Comparison of ENCODE assay signal across 8 cellular contexts in the genomic region with DNA sequence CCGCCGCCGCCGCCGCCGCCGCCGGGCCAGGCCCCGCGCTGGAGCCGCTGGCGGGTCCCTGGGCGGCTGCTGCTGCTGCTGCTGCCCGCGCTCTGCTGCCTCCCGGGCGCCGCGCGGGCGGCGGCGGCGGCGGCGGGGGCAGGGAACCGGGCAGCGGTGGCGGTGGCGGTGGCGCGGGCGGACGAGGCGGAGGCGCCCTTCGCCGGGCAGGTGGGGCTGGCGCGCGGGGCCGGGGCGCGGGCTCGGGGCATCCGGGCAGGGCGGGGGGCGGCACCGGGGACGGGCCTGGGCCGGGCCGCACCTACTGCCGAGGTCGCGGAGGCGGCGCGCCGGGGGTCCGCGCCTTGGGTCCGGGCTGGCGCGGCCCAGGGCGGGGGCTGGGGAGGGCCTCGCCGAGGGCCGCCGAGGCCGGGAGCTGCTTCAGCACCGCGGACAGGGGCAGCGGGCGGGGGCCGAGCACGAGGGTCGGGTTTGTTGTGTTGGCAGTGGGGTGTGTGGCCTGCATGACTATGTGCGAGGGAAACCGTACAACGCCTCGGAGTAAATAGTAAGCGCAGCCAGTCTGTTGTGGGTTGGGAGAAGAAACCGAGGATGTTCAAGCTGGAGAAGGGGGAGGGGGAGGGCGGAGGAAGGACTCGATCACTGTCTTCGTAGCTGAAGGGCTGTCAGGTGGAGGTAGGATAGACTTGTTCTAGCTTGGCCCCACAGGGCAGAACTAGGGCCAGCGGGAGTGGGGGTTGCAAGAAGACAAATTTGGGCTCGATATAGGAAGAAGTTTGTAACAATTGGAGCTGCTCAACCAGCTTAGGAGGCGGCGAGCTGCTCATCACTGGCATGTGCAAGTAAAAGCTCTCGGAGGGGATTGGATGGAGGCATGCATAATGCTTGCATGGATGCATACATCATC. TPM values are rescaled to one million over a fixed set of nuclear protein-coding genes. Genes with fewer than 3 reads are reported as not detected.
A peak's percentile ranks its signal among the peaks of the same experiment; 100 is the strongest.
DNase-seq lines count a peak whose midpoint lies in the region; ATAC-seq and TF ChIP-seq lines count a peak whose summit lies in the region.

No MANE protein-coding gene starts in this region.

- ATAC-seq in lower lobe of right lung (peak; percentile 88 to 93), GM18502 (IDR thresholded peaks at IDR 0.05; ENCODE audit: poor library complexity, unreplicated experiment) (no peak), HG03565 (IDR thresholded peaks at IDR 0.05; ENCODE audit: unreplicated experiment) (no peak)

- intact Hi-C loops in activated CD4-positive, alpha-beta T cell treated with anti-CD3 and anti-CD28 coated beads, Interleukin-2, amount 10 ng/mL, durations not matched to agents 24 days and 14 days (cut with micrococcal nuclease): no loop called here
- intact Hi-C loops in colonic mucosa (cut with DNase I): no loop called here
- intact Hi-C loops in lower lobe of right lung (cut with DNase I): no loop called here

- no peak overlapping the region for H3K9ac ChIP-seq in colonic mucosa (ENCODE audit: low read depth in 2 of 2, low read length in 2 of 2)

- peaks cover 11% of the 10 kb centered on the region for H3K4me1 Mint-ChIP-seq in activated CD4-positive, alpha-beta T cell treated with anti-CD3 and anti-CD28 coated beads, Interleukin-2, amount 10 ng/mL, durations not matched to agents 24 days and 14 days

- H3K27me3 ChIP-seq in colonic mucosa (no peaks in the 10 kb centered on the region), lower lobe of right lung (ENCODE audit: low read depth) (no peaks in the 10 kb centered on the region)

- H3K36me3 ChIP-seq in colonic mucosa (no peaks in the 10 kb centered on the region), lower lobe of right lung (no peaks in the 10 kb centered on the region)

- H3K27ac Mint-ChIP-seq in activated CD4-positive, alpha-beta T cell treated with anti-CD3 and anti-CD28 coated beads, Interleukin-2, amount 10 ng/mL, durations not matched to agents 24 days and 14 days: no peak overlapping the region

- H3K4me3 Mint-ChIP-seq in activated CD4-positive, alpha-beta T cell treated with anti-CD3 and anti-CD28 coated beads, Interleukin-2, amount 10 ng/mL, durations not matched to agents 24 days and 14 days: peak overlapping the region; percentile 69

- no peak for TF ChIP-seq CTCF in colonic mucosa (IDR thresholded peaks at IDR 0.05)
- TF ChIP-seq CTCF in lower lobe of right lung (IDR thresholded peaks at IDR 0.05): no peak

- H3K9me3 ChIP-seq in colonic mucosa: no peaks in the 10 kb centered on the region
- no peaks in the 10 kb centered on the region for H3K9me3 ChIP-seq in lower lobe of right lung

- H3K27me3 Mint-ChIP-seq in activated CD4-positive, alpha-beta T cell treated with anti-CD3 and anti-CD28 coated beads, Interleukin-2, amount 10 ng/mL, durations not matched to agents 24 days and 14 days: peaks cover 47% of the 10 kb centered on the region

- H3K27ac ChIP-seq in colonic mucosa: no peak overlapping the region
- H3K27ac ChIP-seq in lower lobe of right lung: no peak overlapping the region

- H3K4me1 ChIP-seq in colonic mucosa (no peaks in the 10 kb centered on the region), lower lobe of right lung (peaks cover 8% of the 10 kb centered on the region)

- DNase-seq in COLO668 (lab: John Stamatoyannopoulos, UW; ENCODE audit: unreplicated experiment) (peak; percentile 61), M059J (ENCODE audit: low read depth) (peak; percentile 61), colonic mucosa (peak; percentile 38), lower lobe of right lung (peak; percentile 58)
- peak; percentile 88 for DNase-seq in activated CD4-positive, alpha-beta T cell treated with anti-CD3 and anti-CD28 coated beads, Interleukin-2, amount 10 ng/mL, durations not matched to agents 24 days and 14 days
- peak; percentile 10 for DNase-seq in stimulated activated CD8-positive, alpha-beta memory T cell treated with anti-CD3 and anti-CD28 coated beads, Interleukin-15, amount 100 ng/mL, for 1 hour (ENCODE audit: low read depth)

- no peaks in the 10 kb centered on the region for H3K9me3 Mint-ChIP-seq in activated CD4-positive, alpha-beta T cell treated with anti-CD3 and anti-CD28 coated beads, Interleukin-2, amount 10 ng/mL, durations not matched to agents 24 days and 14 days

- no peak overlapping the region for H3K4me3 ChIP-seq in colonic mucosa
- peak overlapping the region; percentile 27 for H3K4me3 ChIP-seq in lower lobe of right lung

- peaks cover 11% of the 10 kb centered on the region for H3K36me3 Mint-ChIP-seq in activated CD4-positive, alpha-beta T cell treated with anti-CD3 and anti-CD28 coated beads, Interleukin-2, amount 10 ng/mL, durations not matched to agents 24 days and 14 days (ENCODE audit: low read depth)

RNA-seq across cellular contexts. Expression of a gene that starts 0.5 kb away (rescaled TPM):
- total RNA-seq in M059J (2014; rRNA removed; shearing (Covaris generic)): 1.7 and 4.4 TPM in 2 replicates
- total RNA-seq in activated CD4-positive, alpha-beta T cell treated with anti-CD3 and anti-CD28 coated beads, Interleukin-2, amount 10 ng/mL, durations not matched to agents 24 days and 14 days: 0.05 TPM in 1 of 2 replicates, not detected in the other
- under 1 TPM; 0.15 to 0.50 TPM for total RNA-seq in colonic mucosa
- total RNA-seq in lower lobe of right lung: 5.3 TPM

RNA-seq across cellular contexts. Expression of a gene that starts 50.9 kb away (rescaled TPM):
- total RNA-seq in M059J (2014; rRNA removed; shearing (Covaris generic)): 10.6 and 19.4 TPM in 2 replicates
- total RNA-seq in activated CD4-positive, alpha-beta T cell treated with anti-CD3 and anti-CD28 coated beads, Interleukin-2, amount 10 ng/mL, durations not matched to agents 24 days and 14 days: 26.2 and 27.3 TPM in 2 replicates
- total RNA-seq in colonic mucosa (100 to 1,000 TPM in 1 of 2 donors, 10 to 100 TPM in 1; 83.9 to 123 TPM), lower lobe of right lung (78.7 TPM)

RNA-seq across cellular contexts. Expression of a gene that starts 55.2 kb away (rescaled TPM):
- 58.9 and 60.0 TPM in 2 replicates for total RNA-seq in M059J (2014; rRNA removed; shearing (Covaris generic))
- total RNA-seq in activated CD4-positive, alpha-beta T cell treated with anti-CD3 and anti-CD28 coated beads, Interleukin-2, amount 10 ng/mL, durations not matched to agents 24 days and 14 days: 0.24 and 0.84 TPM in 2 replicates
- total RNA-seq in colonic mucosa (10 to 100 TPM in 1 of 2 donors, 1 to 10 TPM in 1; 9.8 to 14.5 TPM), lower lobe of right lung (15.7 TPM)

RNA-seq across cellular contexts. Expression of a gene that starts 57.5 kb away (rescaled TPM):
- total RNA-seq in M059J (2014; rRNA removed; shearing (Covaris generic)): 303 and 313 TPM in 2 replicates
- total RNA-seq in activated CD4-positive, alpha-beta T cell treated with anti-CD3 and anti-CD28 coated beads, Interleukin-2, amount 10 ng/mL, durations not matched to agents 24 days and 14 days: 211 and 216 TPM in 2 replicates
- total RNA-seq in colonic mucosa (100 to 1,000 TPM; 163 to 194 TPM), lower lobe of right lung (72.6 TPM)

Comparison
In these comparisons a context has a peak if more than half of its experiments do, and no peak if none do; other contexts are left out.
1. DNase-seq: peak in every context shown above with its lines; median percentile 88 in activated CD4-positive, alpha-beta T cell treated with anti-CD3 and anti-CD28 coated beads, Interleukin-2, amount 10 ng/mL, durations not matched to agents 24 days and 14 days; 61 in COLO668; 61 in M059J; 58 in lower lobe of right lung; 38 in colonic mucosa; 10 in stimulated activated CD8-positive, alpha-beta memory T cell treated with anti-CD3 and anti-CD28 coated beads, Interleukin-15, amount 100 ng/mL, for 1 hour.
2. ATAC-seq: peak in lower lobe of right lung (2 of 2); none in GM18502 (single experiment) and HG03565 (single experiment).